ENCODE assay signal across 14 cellular contexts in the genomic region with DNA sequence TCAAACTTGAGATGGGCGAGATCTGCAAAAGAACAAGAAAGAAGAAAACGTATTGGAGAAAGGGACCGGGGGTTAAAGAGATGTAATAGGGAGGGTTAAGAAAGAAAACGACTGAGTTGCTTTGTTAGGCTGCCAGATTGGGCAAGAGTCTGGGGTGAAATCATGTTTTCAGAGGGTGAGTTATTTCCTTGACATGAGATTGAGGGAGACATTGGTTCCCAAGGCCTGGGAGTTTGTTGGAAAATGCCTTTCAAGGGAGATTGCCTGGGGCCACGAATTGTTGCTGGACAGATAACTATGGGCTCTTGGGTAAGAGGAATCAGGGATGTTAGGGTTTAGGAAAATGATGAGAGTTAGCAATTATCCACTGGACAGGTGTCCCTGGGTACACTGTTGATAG. TPM values are rescaled to one million over a fixed set of nuclear protein-coding genes. Genes with fewer than 3 reads are reported as not detected.
DNase-seq lines count a peak whose midpoint lies in the region; ATAC-seq, FAIRE-seq and TF ChIP-seq lines count a peak whose summit lies in the region.
"Had no signal": no experiment of that assay in that cellular context is flagged by ENCODE, and none has a peak within 500 bp of the region (broad histone marks: within the 10 kb centered on the region; RNA-seq: fewer than 3 reads in every experiment).

No MANE protein-coding gene starts in this region.

- DNase-seq in activated B cell treated with CpG ODN at 0.5 μM for 24 hours (no peak), foreskin keratinocyte (peak; percentile 5 to 18), trophoblast cell (peak; percentile 61 to 69), NCI-H524 treated with DMSO at 0.1 percent for 48 hours (lab: John Stamatoyannopoulos, UW) (no peak), HepG2 (ENCODE audit: low spot score) (no peak), pancreas (no peak)
- DNase-seq: activated naive CD8-positive, alpha-beta T cell treated with anti-CD3 and anti-CD28 coated beads, Interleukin-2, amount 50 U/mL, for 24 hours; immature natural killer cell; natural killer cell had no signal

- no peak overlapping the region for H3K27ac Mint-ChIP-seq in activated B cell treated with CpG ODN at 0.5 μM for 24 hours
- H3K27ac Mint-ChIP-seq: activated naive CD8-positive, alpha-beta T cell treated with anti-CD3 and anti-CD28 coated beads, Interleukin-2, amount 50 U/mL, for 24 hours; immature natural killer cell; natural killer cell had no signal

- WGBS in trophoblast cell (ENCODE audit: extremely low coverage, insufficient coverage, insufficient read length) = 100% methylated on average over 3 of the region's 5 CpGs
- 11% methylated on average over 5 of the region's 5 CpGs for WGBS in HepG2 (ENCODE audit: low lambda C conversion rate)
- WGBS in pancreas, 2 donors = 50 to 60% methylated on average over 5 of the region's 5 CpGs

- H2BK12ac ChIP-seq in trophoblast cell (ENCODE audit: low read length) = no peak overlapping the region

- H3K27me3 Mint-ChIP-seq in activated B cell treated with CpG ODN at 0.5 μM for 24 hours = peaks cover 29% of the 10 kb centered on the region

- H3K79me1 ChIP-seq in trophoblast cell (ENCODE audit: low read length) = no peaks in the 10 kb centered on the region

- TF ChIP-seq EP300 in HepG2 (IDR thresholded peaks at IDR 0.05; ENCODE audit: low read depth in 2 of 2, low read length in 2 of 2) (no peak), HepG2 (CRISPR knock-in tag; IDR thresholded peaks at IDR 0.05; ENCODE audit: borderline replicate concordance) (no peak)

- no peaks in the 10 kb centered on the region for H4K20me1 ChIP-seq in HepG2 (ENCODE audit: insufficient read depth, low read length)

- no peak overlapping the region for H2BK5ac ChIP-seq in trophoblast cell (ENCODE audit: low read depth, low read length, poor library complexity)

- H3K36me3 ChIP-seq in ES-I3 (ENCODE audit: insufficient read depth, low read length) (no peaks in the 10 kb centered on the region), trophoblast cell (ENCODE audit: control insufficient read depth in 1 of 2, insufficient read depth in 2 of 2, low read length in 2 of 2) (no peaks in the 10 kb centered on the region), HepG2 (replicated peaks in 1 of 2; ENCODE audit: control insufficient read depth in 1 of 2, insufficient read depth in 2 of 2, low read length in 2 of 2) (no peaks in the 10 kb centered on the region), pancreas (no peaks in the 10 kb centered on the region)
- H3K36me3 ChIP-seq: WERI-Rb-1 had no signal

- no peak overlapping the region for H3K14ac ChIP-seq in trophoblast cell (ENCODE audit: low read length)

- H3K23ac ChIP-seq in trophoblast cell (ENCODE audit: low read length) = no peak overlapping the region

- H3K18ac ChIP-seq in trophoblast cell (ENCODE audit: low read length) = no peak overlapping the region

- no peak overlapping the region for H2AK5ac ChIP-seq in trophoblast cell (ENCODE audit: low read length)

- no TSS peak for BruUV-seq in HepG2 (replicated peaks; lab: Mats Ljungman, UMichigan)

- no peak overlapping the region for H3K27ac ChIP-seq in foreskin keratinocyte
- no peak overlapping the region for H3K27ac ChIP-seq in trophoblast cell (ENCODE audit: low read depth, low read length)
- H3K27ac ChIP-seq in HepG2 (ENCODE audit: extremely low read length, insufficient read depth, low read length) = no peak overlapping the region
- no peak overlapping the region for H3K27ac ChIP-seq in pancreas
- H3K27ac ChIP-seq: WERI-Rb-1 had no signal

- intact Hi-C loops in activated B cell treated with CpG ODN at 0.5 μM for 24 hours (cut with micrococcal nuclease) (no loop called here), HepG2 (cut with micrococcal nuclease; ENCODE audit: unreplicated experiment) (no loop called here), pancreas (cut with DNase I) (no loop called here)

- CTCF ChIA-PET in activated B cell treated with CpG ODN at 0.5 μM for 24 hours (lab: Charles Lee) = interaction anchor here (1.2 kb wide), 1 partner anchor 9 kb away, joined by 3 read pairs; no protein-coding TSS in a partner anchor
- CTCF ChIA-PET in HepG2 (lab: Yijun Ruan, JAX; ENCODE audit: low intra/inter-chr PET ratio, low total read pairs) = no interaction called here

- no peak overlapping the region for H3K4me3 ChIP-seq in trophoblast cell (ENCODE audit: low read depth, low read length)
- H3K4me3 ChIP-seq in HepG2 (replicated peaks in 1 of 3; ENCODE audit: insufficient read depth in 1 of 3, low read depth in 2 of 3, low read length in 3 of 3) = no peak overlapping the region
- H3K4me3 ChIP-seq in pancreas = no peak overlapping the region
- H3K4me3 ChIP-seq: lung had no signal

- peaks cover 3% of the 10 kb centered on the region for H3K36me3 Mint-ChIP-seq in activated B cell treated with CpG ODN at 0.5 μM for 24 hours (ENCODE audit: low read depth)
- H3K36me3 Mint-ChIP-seq: immature natural killer cell had no signal

- in situ Hi-C loops in HepG2 (cut with HindIII; ENCODE audit: extremely low pct_ligation_motif_present, low pct_unique_long_range_greater_than_20kb) = no loop called here

- H3K9me3 ChIP-seq in ES-I3 (ENCODE audit: control insufficient read depth, insufficient read depth, low read length) (no peaks in the 10 kb centered on the region), trophoblast cell (ENCODE audit: insufficient read depth, low read depth, low read length) (no peaks in the 10 kb centered on the region), HepG2 (ENCODE audit: low read length) (no peaks in the 10 kb centered on the region), pancreas (no peaks in the 10 kb centered on the region)

- no peak for TF ChIP-seq CTCF in activated B cell treated with CpG ODN at 0.5 μM for 24 hours (IDR thresholded peaks at IDR 0.05)
- TF ChIP-seq CTCF in foreskin keratinocyte (conservative IDR thresholded peaks at IDR 0.05) = no peak
- no peak for TF ChIP-seq CTCF in HepG2 (CRISPR knock-in tag; IDR thresholded peaks at IDR 0.05)
- no peak for TF ChIP-seq CTCF in pancreas (IDR thresholded peaks at IDR 0.05)

- no peak overlapping the region for H3K4ac ChIP-seq in trophoblast cell (ENCODE audit: low read depth, low read length)

- H3K9ac ChIP-seq in ES-I3 (ENCODE audit: low read depth, low read length) = peak overlapping the region; percentile 29; the same call in 1 of the 2 replicates
- H3K9ac ChIP-seq in trophoblast cell (ENCODE audit: low read length) = no peak overlapping the region
- no peak overlapping the region for H3K9ac ChIP-seq in HepG2 (ENCODE audit: insufficient read depth, low read depth, low read length)

- ATAC-seq in activated B cell treated with CpG ODN at 0.5 μM for 24 hours (ENCODE audit: low read depth) (no peak), foreskin keratinocyte (no peak), HepG2 (no peak), pancreas (no peak)
- ATAC-seq: activated naive CD8-positive, alpha-beta T cell treated with anti-CD3 and anti-CD28 coated beads, Interleukin-2, amount 50 U/mL, for 24 hours; natural killer cell had no signal

- no peak for TF ChIP-seq POLR2A in HepG2 (IDR thresholded peaks at IDR 0.05; ENCODE audit: insufficient read depth in 1 of 2, low read depth in 2 of 2, low read length in 2 of 2)

- no peak overlapping the region for H4K91ac ChIP-seq in trophoblast cell (ENCODE audit: low read depth, low read length)

- no peak overlapping the region for H2AFZ ChIP-seq in trophoblast cell (ENCODE audit: insufficient read depth, low read length, poor library complexity)
- no peak overlapping the region for H2AFZ ChIP-seq in HepG2 (ENCODE audit: low read length)

- no peak for TF ChIP-seq RAD21 in HepG2 (CRISPR knock-in tag; IDR thresholded peaks at IDR 0.05)

- no peak overlapping the region for H4K12ac ChIP-seq in trophoblast cell (ENCODE audit: low read depth, low read length)

- no peak overlapping the region for H2BK120ac ChIP-seq in trophoblast cell (ENCODE audit: insufficient read depth, low read length, poor library complexity)

- H3K27me3 ChIP-seq in foreskin keratinocyte = peaks cover 93% of the 10 kb centered on the region
- H3K27me3 ChIP-seq in trophoblast cell (ENCODE audit: insufficient read depth, low read length) = peaks cover 9% of the 10 kb centered on the region
- peaks cover 2 to 16% of the 10 kb centered on the region in 2 experiments; a peak in 3 of 5 replicates for H3K27me3 ChIP-seq in HepG2 (ENCODE audit: control insufficient read depth in 1 of 2, insufficient read depth in 2 of 2, low read length in 2 of 2)
- peaks cover 0 to 6% (median 0%) of the 10 kb centered on the region in 4 donors for H3K27me3 ChIP-seq in pancreas

- no peaks in the 10 kb centered on the region for H3K9me3 Mint-ChIP-seq in activated B cell treated with CpG ODN at 0.5 μM for 24 hours
- H3K9me3 Mint-ChIP-seq: activated naive CD8-positive, alpha-beta T cell treated with anti-CD3 and anti-CD28 coated beads, Interleukin-2, amount 50 U/mL, for 24 hours; central memory CD8-positive, alpha-beta T cell; immature natural killer cell; natural killer cell had no signal

- POLR2A ChIA-PET in activated B cell treated with CpG ODN at 0.5 μM for 24 hours (lab: Charles Lee) = no interaction called here
- POLR2A ChIA-PET in HepG2 (lab: Yijun Ruan, JAX) = no interaction called here

- H3K4me1 Mint-ChIP-seq in activated B cell treated with CpG ODN at 0.5 μM for 24 hours = peaks cover 18% of the 10 kb centered on the region

- FAIRE-seq in HepG2 (lab: Jason Lieb, UNC) (no peak), pancreas (lab: Jason Lieb, UNC) (no peak)

- 0 out of 2 replicates have a peak, but pooled peaks cover 3% of the 10 kb centered on the region for H3K4me1 ChIP-seq in ES-I3 (ENCODE audit: insufficient read depth, low read length)
- H3K4me1 ChIP-seq in foreskin keratinocyte = no peaks in the 10 kb centered on the region
- H3K4me1 ChIP-seq in trophoblast cell (ENCODE audit: control insufficient read depth in 1 of 2, insufficient read depth in 2 of 2, low read length in 2 of 2) = peaks cover 2 to 7% of the 10 kb centered on the region in 2 experiments
- H3K4me1 ChIP-seq in HepG2 (ENCODE audit: insufficient read depth, low read length) = no peaks in the 10 kb centered on the region
- H3K4me1 ChIP-seq in pancreas = no peaks in the 10 kb centered on the region

- H3K4me3 Mint-ChIP-seq in activated B cell treated with CpG ODN at 0.5 μM for 24 hours = peak overlapping the region; percentile 16
- H3K4me3 Mint-ChIP-seq: activated naive CD8-positive, alpha-beta T cell treated with anti-CD3 and anti-CD28 coated beads, Interleukin-2, amount 50 U/mL, for 24 hours; central memory CD8-positive, alpha-beta T cell; immature natural killer cell; natural killer cell had no signal

- H3K79me2 ChIP-seq in trophoblast cell (ENCODE audit: control insufficient read depth, insufficient read depth, low read length, poor library complexity) = no peaks in the 10 kb centered on the region
- H3K79me2 ChIP-seq in HepG2 (ENCODE audit: insufficient read depth, low read length) = no peaks in the 10 kb centered on the region

- H4K8ac ChIP-seq in trophoblast cell (ENCODE audit: low read depth, low read length) = no peak overlapping the region

- H3K4me2 ChIP-seq in trophoblast cell (ENCODE audit: low read length) (no peak overlapping the region), HepG2 (ENCODE audit: low read depth, low read length) (no peak overlapping the region)

RNA-seq across cellular contexts. Expression of a gene that starts 0.8 kb away (rescaled TPM):
- total RNA-seq in activated B cell treated with CpG ODN at 0.5 μM for 24 hours = 0.37 and 0.84 TPM in 2 replicates
- not detected in 2 replicates for total RNA-seq in foreskin keratinocyte
- not detected in 2 replicates for polyA plus RNA-seq in foreskin keratinocyte
- polyA plus RNA-seq in trophoblast cell (2013) = 0.53 and 0.56 TPM in 2 replicates
- not detected in 2 replicates for total RNA-seq in HepG2 (2016; rRNA removed; fragmentation: Illumina TruSeq; extraction: Trizol)
- not detected in 2 replicates for total RNA-seq in HepG2 (2016; cell fraction: cytosol; rRNA removed; fragmentation: Illumina TruSeq; extraction: Trizol; ENCODE audit: low read depth)
- not detected in 2 replicates for total RNA-seq in HepG2 (2016; cell fraction: insoluble cytoplasmic fraction; rRNA removed; fragmentation: Illumina TruSeq; extraction: Trizol)
- not detected in 2 replicates for total RNA-seq in HepG2 (2016; cell fraction: membrane; rRNA removed; fragmentation: Illumina TruSeq; extraction: Trizol)
- not detected in 2 replicates for total RNA-seq in HepG2 (2016; cell fraction: nucleus; rRNA removed; fragmentation: Illumina TruSeq; extraction: Trizol)
- not detected in 2 replicates for polyA plus RNA-seq in HepG2 (2011; rRNA removed)
- polyA plus RNA-seq in HepG2 (2011; cell fraction: cytosol; rRNA removed) = not detected in 2 replicates
- polyA plus RNA-seq in HepG2 (2011; cell fraction: nucleus; rRNA removed) = not detected in 2 replicates
- polyA plus RNA-seq in HepG2 (2012) = not detected in 2 replicates
- not detected in 2 replicates for polyA plus RNA-seq in HepG2 (2016; cell fraction: cytosol; fragmentation: Illumina TruSeq; extraction: Trizol; ENCODE audit: low read depth)
- polyA plus RNA-seq in HepG2 (2016; cell fraction: insoluble cytoplasmic fraction; fragmentation: Illumina TruSeq; extraction: Trizol; ENCODE audit: low read depth) = not detected in 2 replicates
- not detected in 2 replicates for polyA plus RNA-seq in HepG2 (2016; cell fraction: membrane; fragmentation: Illumina TruSeq; extraction: Trizol; ENCODE audit: low read depth)
- polyA plus RNA-seq in HepG2 (2016; cell fraction: nucleus; fragmentation: Illumina TruSeq; extraction: Trizol; ENCODE audit: insufficient read depth, low read depth) = not detected in 2 replicates
- not detected in 2 replicates for polyA minus RNA-seq in HepG2 (2011; rRNA and poly(A)+ RNA removed; ENCODE audit: low replicate concordance)
- not detected in 2 replicates for polyA minus RNA-seq in HepG2 (2011; cell fraction: cytosol; rRNA and poly(A)+ RNA removed)
- polyA minus RNA-seq in HepG2 (2011; cell fraction: nucleus; rRNA and poly(A)+ RNA removed) = not detected in 2 replicates
- total RNA-seq in pancreas = 1 to 10 TPM in 1 of 6 donors, under 1 TPM in 5; 0.25 to 1.4 (median 0.65) TPM
- 1 to 10 TPM; 1.0 to 1.4 TPM for polyA plus RNA-seq in pancreas
- total RNA-seq: natural killer cell, OCI-LY7 had no signal
- polyA plus RNA-seq: immature natural killer cell had no signal

RNA-seq across cellular contexts. Expression of a gene that starts 34.0 kb away (rescaled TPM):
- total RNA-seq in activated B cell treated with CpG ODN at 0.5 μM for 24 hours = 0.18 TPM in 1 of 2 replicates, not detected in the other
- total RNA-seq in foreskin keratinocyte = not detected in 2 replicates
- polyA plus RNA-seq in foreskin keratinocyte = not detected in 2 replicates
- 0.03 TPM in 2 replicates for polyA plus RNA-seq in trophoblast cell (2013)
- total RNA-seq in HepG2 (2016; rRNA removed; fragmentation: Illumina TruSeq; extraction: Trizol) = not detected in 2 replicates
- not detected in 2 replicates for total RNA-seq in HepG2 (2016; cell fraction: cytosol; rRNA removed; fragmentation: Illumina TruSeq; extraction: Trizol; ENCODE audit: low read depth)
- not detected in 2 replicates for total RNA-seq in HepG2 (2016; cell fraction: insoluble cytoplasmic fraction; rRNA removed; fragmentation: Illumina TruSeq; extraction: Trizol)
- total RNA-seq in HepG2 (2016; cell fraction: membrane; rRNA removed; fragmentation: Illumina TruSeq; extraction: Trizol) = not detected in 2 replicates
- not detected in 2 replicates for total RNA-seq in HepG2 (2016; cell fraction: nucleus; rRNA removed; fragmentation: Illumina TruSeq; extraction: Trizol)
- not detected in 2 replicates for polyA plus RNA-seq in HepG2 (2011; rRNA removed)
- polyA plus RNA-seq in HepG2 (2011; cell fraction: cytosol; rRNA removed) = not detected in 2 replicates
- not detected in 2 replicates for polyA plus RNA-seq in HepG2 (2011; cell fraction: nucleus; rRNA removed)
- polyA plus RNA-seq in HepG2 (2012) = not detected in 2 replicates
- not detected in 2 replicates for polyA plus RNA-seq in HepG2 (2016; cell fraction: cytosol; fragmentation: Illumina TruSeq; extraction: Trizol; ENCODE audit: low read depth)
- not detected in 2 replicates for polyA plus RNA-seq in HepG2 (2016; cell fraction: insoluble cytoplasmic fraction; fragmentation: Illumina TruSeq; extraction: Trizol; ENCODE audit: low read depth)
- not detected in 2 replicates for polyA plus RNA-seq in HepG2 (2016; cell fraction: membrane; fragmentation: Illumina TruSeq; extraction: Trizol; ENCODE audit: low read depth)
- not detected in 2 replicates for polyA plus RNA-seq in HepG2 (2016; cell fraction: nucleus; fragmentation: Illumina TruSeq; extraction: Trizol; ENCODE audit: insufficient read depth, low read depth)
- not detected in 2 replicates for polyA minus RNA-seq in HepG2 (2011; rRNA and poly(A)+ RNA removed; ENCODE audit: low replicate concordance)
- polyA minus RNA-seq in HepG2 (2011; cell fraction: cytosol; rRNA and poly(A)+ RNA removed) = not detected in 2 replicates
- polyA minus RNA-seq in HepG2 (2011; cell fraction: nucleus; rRNA and poly(A)+ RNA removed) = not detected in 2 replicates
- 10 to 100 TPM in 2 of 6 donors, 1 to 10 TPM in 4; 4.1 to 13.5 (median 7.2) TPM for total RNA-seq in pancreas
- polyA plus RNA-seq in pancreas = 10 to 100 TPM; 22.7 to 27.0 TPM
- total RNA-seq: natural killer cell, OCI-LY7 had no signal
- polyA plus RNA-seq: immature natural killer cell had no signal

Comparison
In these comparisons a context has a peak if more than half of its experiments do, and no peak if none do; other contexts are left out.
1. DNase-seq: peak in foreskin keratinocyte (2 of 2) and trophoblast cell (2 of 2); none in activated B cell treated with CpG ODN at 0.5 μM for 24 hours (single experiment), NCI-H524 treated with DMSO at 0.1 percent for 48 hours (single experiment), HepG2 (single experiment) and pancreas (0 of 6).